In genomic region chr6:7261030-7261841, GRCh38 we compare ENCODE assay signal across 8 cellular contexts. TPM values are rescaled to one million over a fixed set of nuclear protein-coding genes. Genes with fewer than 3 reads are reported as not detected.
A peak's percentile ranks its signal among the peaks of the same experiment; 100 is the strongest.
DNase-seq lines count a peak whose midpoint lies in the region; ATAC-seq, FAIRE-seq and TF ChIP-seq lines count a peak whose summit lies in the region.

No MANE protein-coding gene starts in this region.

- peaks cover 9% of the 10 kb centered on the region for H3K4me1 ChIP-seq in GM12878 (ENCODE audit: control insufficient read depth, insufficient read depth, low read length)

- SMC1A ChIA-PET in GM12878 (lab: Charles Lee; ENCODE audit: uncharacterized antibody, unreplicated experiment): interaction anchor here (0.6 kb wide), 1 partner anchor 14 kb away, joined by 4 read pairs; no protein-coding TSS in a partner anchor

- ATAC-seq in GM21381 (IDR thresholded peaks at IDR 0.05; ENCODE audit: unreplicated experiment): peak; percentile 62
- peak; percentile 91 for ATAC-seq in GM12878
- ATAC-seq in HG03135 (IDR thresholded peaks at IDR 0.05; ENCODE audit: unreplicated experiment): no peak

- no peak for TF ChIP-seq CTCF in D721Med (IDR thresholded peaks at IDR 0.05; ENCODE audit: insufficient read depth, missing control alignments)
- TF ChIP-seq CTCF in RWPE1 (conservative IDR thresholded peaks at IDR 0.05; ENCODE audit: low read depth): no peak
- TF ChIP-seq CTCF in GM12878 (IDR thresholded peaks at IDR 0.05 in 2 of 3, conservative IDR thresholded peaks at IDR 0.05 in 1 of 3; ENCODE audit: control insufficient read depth in 2 of 3, extremely low read depth in 1 of 3, insufficient read depth in 1 of 3, low read depth in 3 of 3, low read length in 3 of 3): no peak

- no peak for TF ChIP-seq EP300 in GM12878 (IDR thresholded peaks at IDR 0.05; ENCODE audit: borderline replicate concordance in 1 of 2, control insufficient read depth in 1 of 2, low read depth in 2 of 2, low read length in 2 of 2)

- BruUV-seq in GM12878 (replicated peaks; lab: Mats Ljungman, UMichigan): no TSS peak

- H3K27ac ChIP-seq in RWPE1 (peak overlapping the region; percentile 91), GM12878 (ENCODE audit: control insufficient read depth, insufficient read depth) (no peak overlapping the region)

- peak overlapping the region; percentile 82 for H3K4me2 ChIP-seq in GM12878 (ENCODE audit: control insufficient read depth, insufficient read depth)

- peak overlapping the region; percentile 71 for H3K4me3 ChIP-seq in GM12878

- FAIRE-seq in D721Med (lab: Jason Lieb, UNC) (no peak), GM12878 (lab: Jason Lieb, UNC) (peak; percentile 78)

- no peaks in the 10 kb centered on the region for H3K36me3 ChIP-seq in GM12878 (ENCODE audit: control insufficient read depth in 2 of 2, insufficient read depth in 2 of 2, low read length in 1 of 2)

- RAD21 ChIA-PET in GM12878 (lab: Charles Lee; ENCODE audit: unreplicated experiment): interaction anchor here (1.3 kb wide), 1 partner anchor 578 kb away, joined by 5 read pairs; no protein-coding TSS in a partner anchor

- POLR2A ChIA-PET in RWPE1 (lab: Yijun Ruan, JAX; ENCODE audit: low non-redundant PET): interaction anchor here (0.5 kb wide), 1 partner anchor 9 kb away, joined by 3 read pairs; no protein-coding TSS in a partner anchor
- POLR2A ChIA-PET in GM12878 (lab: Charles Lee): no interaction called here

- in situ Hi-C loops in KBM-7 (cut with MboI; ENCODE audit: low pct_unique_long_range_greater_than_20kb, low sequenced_read_pairs) (loop anchor here (25.0 kb wide), 1 partner anchor 351 kb away; no protein-coding TSS in a partner anchor), GM12878 (cut with MboI) (no loop called here)

- H4K20me1 ChIP-seq in GM12878 (ENCODE audit: control insufficient read depth, insufficient read depth): no peaks in the 10 kb centered on the region

- intact Hi-C loops in GM12878 (cut with micrococcal nuclease; ENCODE audit: unreplicated experiment): no loop called here

- peak overlapping the region; percentile 41 for H3K9ac ChIP-seq in GM12878 (ENCODE audit: control insufficient read depth, insufficient read depth, low read length)

- WGBS in GM12878 (ENCODE audit: insufficient coverage, insufficient replicate concordance, low lambda C conversion rate, missing lambda C conversion rate): 4% methylated on average over 43 of the region's 43 CpGs

- TF ChIP-seq RAD21 in GM12878 (IDR thresholded peaks at IDR 0.05; ENCODE audit: insufficient read depth, low read depth, low read length): no peak

- CTCF ChIA-PET in RWPE1 (lab: Yijun Ruan, JAX) (interaction anchor here (1.1 to 2.4 kb wide), 2 partner anchors 14 to 536 kb away, joined by 3 to 14 read pairs; no protein-coding TSS in a partner anchor), GM12878 (lab: Yijun Ruan, JAX) (interaction anchor here (0.9 to 2.1 kb wide), 4 partner anchors 14 to 565 kb away, joined by 3 to 14 read pairs (median 3); no protein-coding TSS in a partner anchor)

- DNase-seq in D721Med (ENCODE audit: insufficient read length, low spot score) (peak; percentile 77), KBM-7 (peak; percentile 98), RWPE1 (ENCODE audit: low spot score) (peak; percentile 96), GM12878 (ENCODE audit: low read depth, low spot score) (no peak), hypothalamus (lab: John Stamatoyannopoulos, UW) (peak in 50 of 51 donors; percentile 26 to 86 (median 70)), renal cortical epithelial cell (ENCODE audit: low read depth) (peak; percentile 75)

- H3K79me2 ChIP-seq in GM12878 (ENCODE audit: control insufficient read depth, insufficient read depth, low read length): no peaks in the 10 kb centered on the region

- peak overlapping the region; percentile 85 for H2AFZ ChIP-seq in GM12878 (ENCODE audit: control insufficient read depth, low read depth, low read length)

- H3K27me3 ChIP-seq in GM12878 (replicated peaks in 1 of 2; ENCODE audit: control insufficient read depth in 2 of 2, insufficient read depth in 2 of 2, low read length in 1 of 2): 0 out of 4 replicates have a peak, but pooled peaks cover 0 to 4% of the 10 kb centered on the region in 2 experiments

- TF ChIP-seq POLR2A in GM12878 (IDR thresholded peaks at IDR 0.05; ENCODE audit: low read depth, low read length): no peak

- H3K9me3 ChIP-seq in GM12878 (replicated peaks; ENCODE audit: control insufficient read depth, insufficient read depth, low read length): no peaks in the 10 kb centered on the region; the same call in 1 of the 3 replicates

TF ChIP-seq in GM12878, 131 proteins besides CTCF, POLR2A, EP300 and RAD21:
- TF ChIP-seq EGR1 (IDR thresholded peaks at IDR 0.05; ENCODE audit: borderline replicate concordance in 1 of 2, low read depth in 2 of 2, low read length in 2 of 2) (0 out of 3 replicates have a peak, but pooled peaks of 1 of the 2 experiments have one; percentile 43), RUNX3 (IDR thresholded peaks at IDR 0.05; ENCODE audit: low read length) (0 out of 2 replicates have a peak, but pooled peaks have one; percentile 22), LARP7 (IDR thresholded peaks at IDR 0.05) (peak; percentile 13; the same call in 1 of the 2 replicates), WRNIP1 (IDR thresholded peaks at IDR 0.05; ENCODE audit: borderline replicate concordance, low read depth, low read length) (no peak), GATAD2B (conservative IDR thresholded peaks at IDR 0.05; ENCODE audit: low read depth) (peak; percentile 28), YY1 (IDR thresholded peaks at IDR 0.05; ENCODE audit: low read depth, low read length) (peak; percentile 78), MEF2B (IDR thresholded peaks at IDR 0.05; ENCODE audit: partially characterized antibody, poor library complexity, severe bottlenecking) (no peak), IKZF1 (conservative IDR thresholded peaks at IDR 0.05) (peak; percentile 56), IRF3 (IDR thresholded peaks at IDR 0.05) (0 out of 2 replicates have a peak, but pooled peaks have one; percentile 14)

RNA-seq across cellular contexts. Expression of gene SSR1, which starts 51.8 kb away (rescaled TPM):
- total RNA-seq in GM12878 (2013; cell fraction: nucleolus; rRNA removed): 75.6 and 78.6 TPM in 2 replicates
- total RNA-seq in GM12878 (2014; rRNA removed) (42.0 and 48.6 TPM in 2 replicates), GM12878 (2014; rRNA removed; fragmentation: Illumina TruSeq; extraction: Trizol) (61.1 and 63.5 TPM in 2 replicates), GM12878 (2021) (131 and 132 TPM in 2 replicates), renal cortical epithelial cell (71.0 and 169 TPM in 2 replicates)
- polyA plus RNA-seq in GM12878 (2011; ENCODE audit: low read depth): 70.3 TPM
- polyA plus RNA-seq in GM12878 (2011; rRNA removed) (165 and 224 TPM in 2 replicates), GM12878 (2014; fragmentation: Illumina TruSeq; extraction: Trizol) (120 and 125 TPM in 2 replicates), GM12878 (2014; fragmentation: Nextera tagmentation; extraction: Ambion mirVana) (100 to 1,000 TPM; 123 to 151 TPM), GM12878 (2014; rRNA removed) (69.6 and 93.3 TPM in 2 replicates), GM12878 (2016; fragmentation: Nextera tagmentation; extraction: Ambion mirVana) (100 to 1,000 TPM; 201 to 209 TPM)
- 62.3 and 76.2 TPM in 2 replicates for polyA plus RNA-seq in GM12878 (2011; cell fraction: cytosol; rRNA removed)
- 58.9 and 74.6 TPM in 2 replicates for polyA plus RNA-seq in GM12878 (2011; cell fraction: nucleus; rRNA removed)
- 118 and 133 TPM in 2 replicates for polyA plus RNA-seq in GM12878 (2012)
- polyA minus RNA-seq in GM12878 (2011; rRNA and poly(A)+ RNA removed): 83.2 and 145 TPM in 2 replicates
- polyA minus RNA-seq in GM12878 (2011; cell fraction: cytosol; rRNA and poly(A)+ RNA removed): 44.9 and 52.2 TPM in 2 replicates
- 10.9 and 20.8 TPM in 2 replicates for polyA minus RNA-seq in GM12878 (2011; cell fraction: nucleus; rRNA and poly(A)+ RNA removed)
